In genomic region chr2:174627216-174627615, GRCh38 we compare ENCODE assay signal across 1 cellular context.
A peak's percentile ranks its signal among the peaks of the same experiment; 100 is the strongest.
TF ChIP-seq lines count a peak whose summit lies in the region.

No MANE protein-coding gene starts in this region.

TF ChIP-seq in K562, 482 proteins besides CTCF, POLR2A, EP300 and RAD21:
- TF ChIP-seq ZNF436 (CRISPR knock-in tag; IDR thresholded peaks at IDR 0.05) (no peak), ZNF121 (CRISPR knock-in tag; conservative IDR thresholded peaks at IDR 0.05) (no peak), MLLT1 (IDR thresholded peaks at IDR 0.05) (no peak), MTA3 (IDR thresholded peaks at IDR 0.05; ENCODE audit: borderline replicate concordance) (no peak), KLF13 (tag; IDR thresholded peaks at IDR 0.05; ENCODE audit: borderline replicate concordance, low read depth) (no peak), NR3C1 (CRISPR knock-in tag; IDR thresholded peaks at IDR 0.05) (no peak), E2F8 (IDR thresholded peaks at IDR 0.05; ENCODE audit: low read depth, partially characterized antibody) (no peak), HNRNPK (IDR thresholded peaks at IDR 0.05; ENCODE audit: low read depth, low read length, poor library complexity, severe bottlenecking) (peak; percentile 55), NEUROD1 (IDR thresholded peaks at IDR 0.05; ENCODE audit: borderline replicate concordance, low read depth, low read length, partially characterized antibody) (no peak), PCBP2 (IDR thresholded peaks at IDR 0.05; ENCODE audit: low read depth, low read length, poor library complexity, severe bottlenecking) (peak; percentile 37), GATAD2B (IDR thresholded peaks at IDR 0.05; ENCODE audit: borderline replicate concordance) (no peak), MITF (IDR thresholded peaks at IDR 0.05) (no peak), ZNF512 (tag; IDR thresholded peaks at IDR 0.05) (peak; percentile 92), ZBTB49 (CRISPR knock-in tag; IDR thresholded peaks at IDR 0.05; ENCODE audit: borderline replicate concordance) (no peak), EHMT2 (IDR thresholded peaks at IDR 0.05) (no peak), MBD1 (CRISPR knock-in tag; IDR thresholded peaks at IDR 0.05) (no peak), U2AF1 (optimal IDR thresholded peaks at IDR 0.05; ENCODE audit: low read depth, low read length) (peak; percentile 52)
TF ChIP-seq in K562: peak in this region for 4.
